ENCODE assay signal across 9 cellular contexts in genomic region chr3:8503461-8503860, GRCh38. TPM values are rescaled to one million over a fixed set of nuclear protein-coding genes. Genes with fewer than 3 reads are reported as not detected.
DNase-seq lines count a peak whose midpoint lies in the region; TF ChIP-seq lines count a peak whose summit lies in the region.
"Had no signal": no experiment of that assay in that cellular context is flagged by ENCODE, and none has a peak within 500 bp of the region (broad histone marks: within the 10 kb centered on the region; RNA-seq: fewer than 3 reads in every experiment).

No MANE protein-coding gene starts in this region.

- no peak overlapping the region for H4K91ac ChIP-seq in neuronal stem cell (ENCODE audit: low read depth, low read length, poor library complexity)

- no peaks in the 10 kb centered on the region for H3K9me3 ChIP-seq in right atrium auricular region
- H3K9me3 ChIP-seq in vagina: no peaks in the 10 kb centered on the region
- H3K9me3 ChIP-seq in neuronal stem cell (replicated peaks in 1 of 2; ENCODE audit: control insufficient read depth in 2 of 2, insufficient read depth in 1 of 2, low read depth in 1 of 2, low read length in 2 of 2): no peaks in the 10 kb centered on the region

- TF ChIP-seq CTCF in right atrium auricular region (IDR thresholded peaks at IDR 0.05): no peak
- no peak for TF ChIP-seq CTCF in brain microvascular endothelial cell (IDR thresholded peaks at IDR 0.05; ENCODE audit: low read depth, low read length, missing control alignments)
- TF ChIP-seq CTCF in mesothelial cell of epicardium (IDR thresholded peaks at IDR 0.05; ENCODE audit: unreplicated experiment): no peak
- TF ChIP-seq CTCF in vagina (IDR thresholded peaks at IDR 0.05): no peak

- no peak overlapping the region for H2BK12ac ChIP-seq in neuronal stem cell (ENCODE audit: low read length)

- H3K4me1 ChIP-seq in right atrium auricular region (peaks cover 0 to 85% of the 10 kb centered on the region in 2 donors), vagina (peaks cover 69% of the 10 kb centered on the region), neuronal stem cell (ENCODE audit: control insufficient read depth in 2 of 2, insufficient read depth in 1 of 2, low read depth in 1 of 2, low read length in 2 of 2) (peaks cover 18 to 23% of the 10 kb centered on the region in 2 donors)

- peak overlapping the region; percentile 35 to 44 for H3K4me3 ChIP-seq in right atrium auricular region
- peak overlapping the region; percentile 59 for H3K4me3 ChIP-seq in brain microvascular endothelial cell (ENCODE audit: low read depth, low read length)
- peak overlapping the region; percentile 31 to 40 for H3K4me3 ChIP-seq in vagina
- no peak overlapping the region for H3K4me3 ChIP-seq in neuronal stem cell (ENCODE audit: low read length in 2 of 2)

- H3K4me3 Mint-ChIP-seq in mesothelial cell of epicardium: no peak overlapping the region

- H2AK5ac ChIP-seq in neuronal stem cell (ENCODE audit: low read depth, low read length): no peak overlapping the region

- no peak overlapping the region for H2AFZ ChIP-seq in neuronal stem cell (ENCODE audit: low read length)

- in situ Hi-C loops in brain microvascular endothelial cell (cut with HindIII; ENCODE audit: low pct_ligation_motif_present, low sequenced_read_pairs): no loop called here

- TF ChIP-seq POLR2A in vagina (IDR thresholded peaks at IDR 0.05): no peak

- H3K27me3 ChIP-seq in right atrium auricular region (no peaks in the 10 kb centered on the region), brain microvascular endothelial cell (replicated peaks) (no peaks in the 10 kb centered on the region), vagina (no peaks in the 10 kb centered on the region), neuronal stem cell (ENCODE audit: control insufficient read depth in 3 of 3, insufficient read depth in 3 of 3, low read depth in 1 of 3, low read length in 3 of 3) (no peaks in the 10 kb centered on the region)

- intact Hi-C loops in cardiac septum (cut with DNase I) (loop anchor here (5.0 kb wide), 1 partner anchor 69 kb away; no protein-coding TSS in a partner anchor), vagina (cut with DNase I) (loop anchor here (10.0 kb wide), 1 partner anchor 51 kb away; no protein-coding TSS in a partner anchor)

- no peak overlapping the region for H2BK15ac ChIP-seq in neuronal stem cell (ENCODE audit: low read length)

- H3K18ac ChIP-seq in neuronal stem cell (ENCODE audit: low read length): no peak overlapping the region

- H3K14ac ChIP-seq in neuronal stem cell (ENCODE audit: low read length): no peak overlapping the region

- DNase-seq in right atrium auricular region (ENCODE audit: low spot score) (no peak), cardiac septum (ENCODE audit: low spot score) (no peak), brain microvascular endothelial cell (no peak), mesothelial cell of epicardium (ENCODE audit: low spot score in 2 of 2, unreplicated experiment in 2 of 2) (no peak), vagina (ENCODE audit: extremely low spot score in 2 of 2) (no peak), neuronal stem cell (ENCODE audit: low spot score) (no peak), iPS-NIHi7 (ENCODE audit: extremely low spot score) (no peak)
- no peak for DNase-seq in central memory CD4-positive, alpha-beta T cell

- H4K8ac ChIP-seq in neuronal stem cell (ENCODE audit: low read depth, low read length): no peak overlapping the region

- H2BK120ac ChIP-seq in neuronal stem cell (ENCODE audit: low read depth, low read length): no peak overlapping the region

- H3K27ac ChIP-seq in right atrium auricular region: peak overlapping the region; percentile 79 to 83
- H3K27ac ChIP-seq in brain microvascular endothelial cell: peak overlapping the region; percentile 20
- peak overlapping the region; percentile 61 for H3K27ac ChIP-seq in vagina
- no peak overlapping the region for H3K27ac ChIP-seq in neuronal stem cell (replicated peaks; ENCODE audit: low read length)
- H3K27ac ChIP-seq: HL-60 had no signal

- peaks cover 75% of the 10 kb centered on the region for H3K4me1 Mint-ChIP-seq in mesothelial cell of epicardium

- peaks cover under 1% of the 10 kb centered on the region for H3K36me3 Mint-ChIP-seq in mesothelial cell of epicardium

- H3K79me1 ChIP-seq in neuronal stem cell (ENCODE audit: low read depth, low read length): no peaks in the 10 kb centered on the region

- H3K9ac ChIP-seq in neuronal stem cell (ENCODE audit: low read depth, low read length, poor library complexity): no peak overlapping the region

- no peak overlapping the region for H2BK5ac ChIP-seq in neuronal stem cell (ENCODE audit: low read length)

- no peaks in the 10 kb centered on the region for H3K9me3 Mint-ChIP-seq in mesothelial cell of epicardium

- no peak overlapping the region for H3K23ac ChIP-seq in neuronal stem cell (ENCODE audit: low read depth, low read length, poor library complexity)

- H3K27me3 Mint-ChIP-seq in mesothelial cell of epicardium (ENCODE audit: low read depth): no peaks in the 10 kb centered on the region

- no peak overlapping the region for H3K4ac ChIP-seq in neuronal stem cell (ENCODE audit: low read length)

- no CpG with 5 or more reads among the region's 1 CpG for WGBS in neuronal stem cell (ENCODE audit: extremely low coverage in 2 of 2, insufficient read length in 2 of 2, insufficient replicate concordance in 1 of 2), 2 donors

- H3K4me2 ChIP-seq in neuronal stem cell (ENCODE audit: insufficient read depth, low read length, poor library complexity, severe bottlenecking): no peak overlapping the region

- H3K36me3 ChIP-seq in right atrium auricular region (peaks cover 19% of the 10 kb centered on the region), brain microvascular endothelial cell (replicated peaks) (no peaks in the 10 kb centered on the region), vagina (no peaks in the 10 kb centered on the region), neuronal stem cell (replicated peaks in 1 of 2; ENCODE audit: control insufficient read depth in 2 of 2, insufficient read depth in 2 of 2, low read length in 2 of 2) (no peaks in the 10 kb centered on the region)

- H3K27ac Mint-ChIP-seq in mesothelial cell of epicardium: peak overlapping the region; percentile 94

RNA-seq across cellular contexts. Expression of gene LMCD1, which starts 1.8 kb away (rescaled TPM):
- total RNA-seq in right atrium auricular region: 10 to 100 TPM; 73.5 to 79.0 TPM
- 57.6 TPM for total RNA-seq in cardiac septum
- 20.8 to 24.2 TPM (median 22.4 TPM) in 3 replicates for total RNA-seq in mesothelial cell of epicardium
- total RNA-seq in vagina: 78.3 TPM
- 1.4 TPM for polyA plus RNA-seq in neuronal stem cell (2013, experiment 1 of 2)
- 1.6 TPM for polyA plus RNA-seq in neuronal stem cell (2013, experiment 2 of 2)

Comparison
In these comparisons a context has a peak if more than half of its experiments do, and no peak if none do; other contexts are left out.
1. H3K4me3 ChIP-seq: peak in right atrium auricular region (2 of 2), brain microvascular endothelial cell (single experiment) and vagina (2 of 2); none in neuronal stem cell (0 of 2).